ENCODE assay signal across 2 cellular contexts in genomic region chr16:58110590-58111330, GRCh38.
A peak's percentile ranks its signal among the peaks of the same experiment; 100 is the strongest.
TF ChIP-seq lines count a peak whose summit lies in the region.

No MANE protein-coding gene starts in this region.

TF ChIP-seq in HEK293, 187 proteins besides CTCF, POLR2A, EP300 and RAD21 (continued from another document and continues in another):
- TF ChIP-seq, protein P1, sequence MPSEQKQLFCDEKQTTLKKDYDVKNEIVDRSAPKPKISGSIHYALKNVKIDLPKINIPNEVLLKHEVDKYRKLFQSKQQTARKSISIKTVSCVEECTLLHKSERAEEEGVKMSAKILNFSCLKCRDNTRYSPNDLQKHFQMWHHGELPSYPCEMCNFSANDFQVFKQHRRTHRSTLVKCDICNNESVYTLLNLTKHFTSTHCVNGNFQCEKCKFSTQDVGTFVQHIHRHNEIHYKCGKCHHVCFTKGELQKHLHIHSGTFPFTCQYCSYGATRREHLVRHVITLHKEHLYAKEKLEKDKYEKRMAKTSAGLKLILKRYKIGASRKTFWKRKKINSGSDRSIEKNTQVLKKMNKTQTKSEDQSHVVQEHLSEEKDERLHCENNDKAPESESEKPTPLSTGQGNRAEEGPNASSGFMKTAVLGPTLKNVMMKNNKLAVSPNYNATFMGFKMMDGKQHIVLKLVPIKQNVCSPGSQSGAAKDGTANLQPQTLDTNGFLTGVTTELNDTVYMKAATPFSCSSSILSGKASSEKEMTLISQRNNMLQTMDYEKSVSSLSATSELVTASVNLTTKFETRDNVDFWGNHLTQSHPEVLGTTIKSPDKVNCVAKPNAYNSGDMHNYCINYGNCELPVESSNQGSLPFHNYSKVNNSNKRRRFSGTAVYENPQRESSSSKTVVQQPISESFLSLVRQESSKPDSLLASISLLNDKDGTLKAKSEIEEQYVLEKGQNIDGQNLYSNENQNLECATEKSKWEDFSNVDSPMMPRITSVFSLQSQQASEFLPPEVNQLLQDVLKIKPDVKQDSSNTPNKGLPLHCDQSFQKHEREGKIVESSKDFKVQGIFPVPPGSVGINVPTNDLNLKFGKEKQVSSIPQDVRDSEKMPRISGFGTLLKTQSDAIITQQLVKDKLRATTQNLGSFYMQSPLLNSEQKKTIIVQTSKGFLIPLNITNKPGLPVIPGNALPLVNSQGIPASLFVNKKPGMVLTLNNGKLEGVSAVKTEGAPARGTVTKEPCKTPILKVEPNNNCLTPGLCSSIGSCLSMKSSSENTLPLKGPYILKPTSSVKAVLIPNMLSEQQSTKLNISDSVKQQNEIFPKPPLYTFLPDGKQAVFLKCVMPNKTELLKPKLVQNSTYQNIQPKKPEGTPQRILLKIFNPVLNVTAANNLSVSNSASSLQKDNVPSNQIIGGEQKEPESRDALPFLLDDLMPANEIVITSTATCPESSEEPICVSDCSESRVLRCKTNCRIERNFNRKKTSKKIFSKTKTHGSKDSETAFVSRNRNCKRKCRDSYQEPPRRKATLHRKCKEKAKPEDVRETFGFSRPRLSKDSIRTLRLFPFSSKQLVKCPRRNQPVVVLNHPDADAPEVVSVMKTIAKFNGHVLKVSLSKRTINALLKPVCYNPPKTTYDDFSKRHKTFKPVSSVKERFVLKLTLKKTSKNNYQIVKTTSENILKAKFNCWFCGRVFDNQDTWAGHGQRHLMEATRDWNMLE (tag by site-specific recombination; conservative IDR thresholded peaks at IDR 0.05; ENCODE audit: low read depth), result 0 out of 2 replicates have a peak, but pooled peaks have one; percentile 34
- TF ChIP-seq EGR2 (tag by site-specific recombination; IDR thresholded peaks at IDR 0.05; ENCODE audit: low read depth) (peak; percentile 66), ZNF398 (tag by site-specific recombination; IDR thresholded peaks at IDR 0.05) (peak; percentile 90), ZBTB17 (tag by site-specific recombination; IDR thresholded peaks at IDR 0.05) (0 out of 2 replicates have a peak, but pooled peaks have one; percentile 15), ZFHX2 (tag by site-specific recombination; conservative IDR thresholded peaks at IDR 0.05) (peak; percentile 69), ZBTB8A (tag by site-specific recombination; IDR thresholded peaks at IDR 0.05) (0 out of 2 replicates have a peak, but pooled peaks have one; percentile 21), ZNF426 (tag by site-specific recombination; IDR thresholded peaks at IDR 0.05) (no peak), ZNF335 (tag by site-specific recombination; conservative IDR thresholded peaks at IDR 0.05) (peak; percentile 66), ZBTB48 (tag by site-specific recombination; IDR thresholded peaks at IDR 0.05) (peak; percentile 71; the same call in 1 of the 2 replicates), SCRT2 (tag by site-specific recombination; IDR thresholded peaks at IDR 0.05) (peak; percentile 76), ZIC2 (tag by site-specific recombination; IDR thresholded peaks at IDR 0.05) (peak; percentile 90), ZNF416 (tag by site-specific recombination; IDR thresholded peaks at IDR 0.05) (no peak)
- TF ChIP-seq, protein P2, sequence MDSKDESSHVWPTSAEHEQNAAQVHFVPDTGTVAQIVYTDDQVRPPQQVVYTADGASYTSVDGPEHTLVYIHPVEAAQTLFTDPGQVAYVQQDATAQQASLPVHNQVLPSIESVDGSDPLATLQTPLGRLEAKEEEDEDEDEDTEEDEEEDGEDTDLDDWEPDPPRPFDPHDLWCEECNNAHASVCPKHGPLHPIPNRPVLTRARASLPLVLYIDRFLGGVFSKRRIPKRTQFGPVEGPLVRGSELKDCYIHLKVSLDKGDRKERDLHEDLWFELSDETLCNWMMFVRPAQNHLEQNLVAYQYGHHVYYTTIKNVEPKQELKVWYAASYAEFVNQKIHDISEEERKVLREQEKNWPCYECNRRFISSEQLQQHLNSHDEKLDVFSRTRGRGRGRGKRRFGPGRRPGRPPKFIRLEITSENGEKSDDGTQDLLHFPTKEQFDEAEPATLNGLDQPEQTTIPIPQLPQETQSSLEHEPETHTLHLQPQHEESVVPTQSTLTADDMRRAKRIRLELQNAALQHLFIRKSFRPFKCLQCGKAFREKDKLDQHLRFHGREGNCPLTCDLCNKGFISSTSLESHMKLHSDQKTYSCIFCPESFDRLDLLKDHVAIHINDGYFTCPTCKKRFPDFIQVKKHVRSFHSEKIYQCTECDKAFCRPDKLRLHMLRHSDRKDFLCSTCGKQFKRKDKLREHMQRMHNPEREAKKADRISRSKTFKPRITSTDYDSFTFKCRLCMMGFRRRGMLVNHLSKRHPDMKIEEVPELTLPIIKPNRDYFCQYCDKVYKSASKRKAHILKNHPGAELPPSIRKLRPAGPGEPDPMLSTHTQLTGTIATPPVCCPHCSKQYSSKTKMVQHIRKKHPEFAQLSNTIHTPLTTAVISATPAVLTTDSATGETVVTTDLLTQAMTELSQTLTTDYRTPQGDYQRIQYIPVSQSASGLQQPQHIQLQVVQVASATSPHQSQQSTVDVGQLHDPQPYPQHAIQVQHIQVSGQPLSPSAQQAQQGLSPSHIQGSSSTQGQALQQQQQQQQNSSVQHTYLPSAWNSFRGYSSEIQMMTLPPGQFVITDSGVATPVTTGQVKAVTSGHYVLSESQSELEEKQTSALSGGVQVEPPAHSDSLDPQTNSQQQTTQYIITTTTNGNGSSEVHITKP (tag by site-specific recombination; IDR thresholded peaks at IDR 0.05), result peak; percentile 94
- TF ChIP-seq, protein P3, sequence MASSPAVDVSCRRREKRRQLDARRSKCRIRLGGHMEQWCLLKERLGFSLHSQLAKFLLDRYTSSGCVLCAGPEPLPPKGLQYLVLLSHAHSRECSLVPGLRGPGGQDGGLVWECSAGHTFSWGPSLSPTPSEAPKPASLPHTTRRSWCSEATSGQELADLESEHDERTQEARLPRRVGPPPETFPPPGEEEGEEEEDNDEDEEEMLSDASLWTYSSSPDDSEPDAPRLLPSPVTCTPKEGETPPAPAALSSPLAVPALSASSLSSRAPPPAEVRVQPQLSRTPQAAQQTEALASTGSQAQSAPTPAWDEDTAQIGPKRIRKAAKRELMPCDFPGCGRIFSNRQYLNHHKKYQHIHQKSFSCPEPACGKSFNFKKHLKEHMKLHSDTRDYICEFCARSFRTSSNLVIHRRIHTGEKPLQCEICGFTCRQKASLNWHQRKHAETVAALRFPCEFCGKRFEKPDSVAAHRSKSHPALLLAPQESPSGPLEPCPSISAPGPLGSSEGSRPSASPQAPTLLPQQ (tag by site-specific recombination; IDR thresholded peaks at IDR 0.05), result peak; percentile 54

TF ChIP-seq in HepG2, 621 proteins besides CTCF, POLR2A, EP300 and RAD21 (continued from another document):
- TF ChIP-seq, protein P4, sequence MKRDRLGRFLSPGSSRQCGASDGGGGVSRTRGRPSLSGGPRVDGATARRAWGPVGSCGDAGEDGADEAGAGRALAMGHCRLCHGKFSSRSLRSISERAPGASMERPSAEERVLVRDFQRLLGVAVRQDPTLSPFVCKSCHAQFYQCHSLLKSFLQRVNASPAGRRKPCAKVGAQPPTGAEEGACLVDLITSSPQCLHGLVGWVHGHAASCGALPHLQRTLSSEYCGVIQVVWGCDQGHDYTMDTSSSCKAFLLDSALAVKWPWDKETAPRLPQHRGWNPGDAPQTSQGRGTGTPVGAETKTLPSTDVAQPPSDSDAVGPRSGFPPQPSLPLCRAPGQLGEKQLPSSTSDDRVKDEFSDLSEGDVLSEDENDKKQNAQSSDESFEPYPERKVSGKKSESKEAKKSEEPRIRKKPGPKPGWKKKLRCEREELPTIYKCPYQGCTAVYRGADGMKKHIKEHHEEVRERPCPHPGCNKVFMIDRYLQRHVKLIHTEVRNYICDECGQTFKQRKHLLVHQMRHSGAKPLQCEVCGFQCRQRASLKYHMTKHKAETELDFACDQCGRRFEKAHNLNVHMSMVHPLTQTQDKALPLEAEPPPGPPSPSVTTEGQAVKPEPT (CRISPR knock-in tag; IDR thresholded peaks at IDR 0.05; ENCODE audit: low read depth), result no peak
- TF ChIP-seq, protein P5, sequence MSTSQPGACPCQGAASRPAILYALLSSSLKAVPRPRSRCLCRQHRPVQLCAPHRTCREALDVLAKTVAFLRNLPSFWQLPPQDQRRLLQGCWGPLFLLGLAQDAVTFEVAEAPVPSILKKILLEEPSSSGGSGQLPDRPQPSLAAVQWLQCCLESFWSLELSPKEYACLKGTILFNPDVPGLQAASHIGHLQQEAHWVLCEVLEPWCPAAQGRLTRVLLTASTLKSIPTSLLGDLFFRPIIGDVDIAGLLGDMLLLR (CRISPR knock-in tag; IDR thresholded peaks at IDR 0.05), result no peak
- no peak for TF ChIP-seq ZNF44 (CRISPR knock-in tag; IDR thresholded peaks at IDR 0.05)
- TF ChIP-seq GZF1 (CRISPR knock-in tag; IDR thresholded peaks at IDR 0.05), result no peak
- TF ChIP-seq PRPF4 (IDR thresholded peaks at IDR 0.05; ENCODE audit: low read depth, low read length, poor library complexity, severe bottlenecking), result no peak
- no peak for TF ChIP-seq ZNF761 (CRISPR knock-in tag; conservative IDR thresholded peaks at IDR 0.05)
